8 cellular contexts compared by ENCODE assay signal in the genomic region with DNA sequence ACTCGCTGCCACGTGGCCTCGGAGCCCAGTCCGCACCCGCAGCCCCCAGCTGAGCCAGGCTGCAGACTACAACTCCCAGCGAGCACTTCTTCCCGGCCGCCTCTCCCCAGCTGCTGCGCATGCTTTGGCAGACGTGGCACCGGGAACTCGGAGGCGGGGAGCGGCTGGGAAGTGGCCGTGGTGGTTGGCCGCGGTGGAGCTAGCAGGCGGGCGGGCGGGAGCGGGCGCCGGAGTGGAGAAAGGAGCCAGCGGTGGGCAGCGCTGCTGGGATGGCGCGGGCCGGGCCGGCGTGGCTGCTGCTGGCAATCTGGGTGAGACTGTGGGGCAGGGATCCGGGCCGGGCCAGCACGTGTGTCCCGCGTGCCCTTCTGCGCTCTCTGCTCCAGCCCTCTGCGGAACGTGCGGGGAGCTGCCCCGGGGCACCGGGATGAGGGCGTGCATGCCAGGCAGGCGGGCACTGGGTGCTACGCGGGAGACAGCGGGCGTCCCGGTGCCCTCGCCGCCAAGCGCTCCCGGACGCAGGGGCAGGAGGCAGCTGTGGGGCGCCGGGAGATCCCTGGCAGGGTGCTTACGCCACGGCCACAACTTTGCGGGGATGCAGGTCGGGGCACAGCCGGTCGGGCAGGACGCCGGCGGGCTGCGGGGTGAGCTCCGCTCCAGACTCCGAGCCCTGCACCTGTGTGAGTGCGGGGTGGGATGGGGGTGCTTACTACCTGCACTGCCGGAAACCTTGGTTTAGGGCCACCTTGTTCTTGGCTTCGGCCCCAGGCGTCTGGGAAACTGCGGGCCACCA. TPM values are rescaled to one million over a fixed set of nuclear protein-coding genes. Genes with fewer than 3 reads are reported as not detected.
A peak's percentile ranks its signal among the peaks of the same experiment; 100 is the strongest.
DNase-seq lines count a peak whose midpoint lies in the region; ATAC-seq and TF ChIP-seq lines count a peak whose summit lies in the region.

A gene (plus strand): TSS at position 130 of the 793 bp plus-strand sequence. CDS start 140 bp downstream, at position 270.

- peak within 1 kb of the TSS; percentile 85 for H3K4me3 Mint-ChIP-seq in activated T-helper 2 cell treated with anti-CD3 and anti-CD28 coated beads, Interferon-gamma antibody, Interleukin-2, Interleukin-4, amounts not matched to agents 10 μg/mL and 5 μg/mL and 100 μg/mL, durations not matched to agents 14 hours and 24 hours and 36 hours (ENCODE audit: low read depth)
- H3K4me3 Mint-ChIP-seq in nephron progenitor cell, result peak within 1 kb of the TSS; percentile 84

- no peak within 1 kb of the TSS for H3K27ac ChIP-seq in Karpas-422 (ENCODE audit: low read length)
- peak within 1 kb of the TSS; percentile 86 to 92 (median 90) for H3K27ac ChIP-seq in stomach

- H3K36me3 ChIP-seq in Karpas-422 (ENCODE audit: insufficient read depth, low read length) (no peaks in the 10 kb centered on the region), stomach (no peaks in the 10 kb centered on the region)

- H3K4me1 ChIP-seq in Karpas-422 (ENCODE audit: low read length) (peaks cover 13% of the 10 kb centered on the region), stomach (peaks cover 29 to 57% (median 50%) of the 10 kb centered on the region in 4 donors)

- peaks cover 35% of the 10 kb centered on the region for H3K4me1 Mint-ChIP-seq in activated T-helper 2 cell treated with anti-CD3 and anti-CD28 coated beads, Interferon-gamma antibody, Interleukin-2, Interleukin-4, amounts not matched to agents 10 μg/mL and 5 μg/mL and 100 μg/mL, durations not matched to agents 14 hours and 24 hours and 36 hours (ENCODE audit: low read depth)
- peaks cover 42% of the 10 kb centered on the region for H3K4me1 Mint-ChIP-seq in nephron progenitor cell

- intact Hi-C loops in activated T-helper 2 cell treated with anti-CD3 and anti-CD28 coated beads, Interferon-gamma antibody, Interleukin-2, Interleukin-4, amounts not matched to agents 10 μg/mL and 5 μg/mL and 100 μg/mL, durations not matched to agents 14 hours and 24 hours and 36 hours (cut with micrococcal nuclease), result loop anchor here (5.0 kb wide), 1 partner anchor 135 kb away; a partner anchor contains a TSS
- intact Hi-C loops in stomach (cut with DNase I; ENCODE audit: low total_unique reads), result no loop called here

- TF ChIP-seq POLR2A in stomach (IDR thresholded peaks at IDR 0.05), result no peak

- peaks cover 3% of the 10 kb centered on the region for H3K36me3 Mint-ChIP-seq in activated T-helper 2 cell treated with anti-CD3 and anti-CD28 coated beads, Interferon-gamma antibody, Interleukin-2, Interleukin-4, amounts not matched to agents 10 μg/mL and 5 μg/mL and 100 μg/mL, durations not matched to agents 14 hours and 24 hours and 36 hours (ENCODE audit: low read depth)
- no peaks in the 10 kb centered on the region for H3K36me3 Mint-ChIP-seq in nephron progenitor cell (ENCODE audit: low read depth)

- peak within 1 kb of the TSS; percentile 74 for H3K9ac ChIP-seq in Karpas-422 (ENCODE audit: low read length)

- H3K9me2 ChIP-seq in Karpas-422 (replicated peaks; ENCODE audit: insufficient read depth, low read length), result no peaks in the 10 kb centered on the region

- DNase-seq in DMS79 treated with DMSO at 0.1 percent for 48 hours (lab: John Stamatoyannopoulos, UW) (peak; percentile 88), Karpas-422 (peak; percentile 89), RKO (ENCODE audit: low spot score) (peak; percentile 92), fibroblast of villous mesenchyme (ENCODE audit: low read depth) (peak; percentile 92), nephron progenitor cell (peak; percentile 91), stomach (peak; percentile 93)
- peak; percentile 57 for DNase-seq in activated T-helper 2 cell treated with anti-CD3 and anti-CD28 coated beads, Interferon-gamma antibody, Interleukin-2, Interleukin-4, amounts not matched to agents 10 μg/mL and 5 μg/mL and 100 μg/mL, durations not matched to agents 14 hours and 24 hours and 36 hours (ENCODE audit: low spot score)

- no peaks in the 10 kb centered on the region for H3K9me3 ChIP-seq in Karpas-422 (ENCODE audit: low read length)
- H3K9me3 ChIP-seq in stomach, result no peaks in the 10 kb centered on the region

- TF ChIP-seq EP300 in stomach (IDR thresholded peaks at IDR 0.05), result no peak

- peaks cover 7% of the 10 kb centered on the region for H3K27me3 Mint-ChIP-seq in activated T-helper 2 cell treated with anti-CD3 and anti-CD28 coated beads, Interferon-gamma antibody, Interleukin-2, Interleukin-4, amounts not matched to agents 10 μg/mL and 5 μg/mL and 100 μg/mL, durations not matched to agents 14 hours and 24 hours and 36 hours (ENCODE audit: low read depth)
- H3K27me3 Mint-ChIP-seq in nephron progenitor cell (ENCODE audit: low read depth, poor library complexity), result peaks cover 26% of the 10 kb centered on the region

- no peak for TF ChIP-seq CTCF in fibroblast of villous mesenchyme (IDR thresholded peaks at IDR 0.05; ENCODE audit: insufficient read depth, low read depth, low read length)
- no peak for TF ChIP-seq CTCF in nephron progenitor cell (IDR thresholded peaks at IDR 0.05)
- no peak for TF ChIP-seq CTCF in stomach (IDR thresholded peaks at IDR 0.05)

- peak within 1 kb of the TSS; percentile 84 for H2AFZ ChIP-seq in Karpas-422 (ENCODE audit: low read length)

- peak within 1 kb of the TSS; percentile 17 for H3K27ac Mint-ChIP-seq in activated T-helper 2 cell treated with anti-CD3 and anti-CD28 coated beads, Interferon-gamma antibody, Interleukin-2, Interleukin-4, amounts not matched to agents 10 μg/mL and 5 μg/mL and 100 μg/mL, durations not matched to agents 14 hours and 24 hours and 36 hours
- no peak within 1 kb of the TSS for H3K27ac Mint-ChIP-seq in nephron progenitor cell

- no peaks in the 10 kb centered on the region for H3K9me3 Mint-ChIP-seq in activated T-helper 2 cell treated with anti-CD3 and anti-CD28 coated beads, Interferon-gamma antibody, Interleukin-2, Interleukin-4, amounts not matched to agents 10 μg/mL and 5 μg/mL and 100 μg/mL, durations not matched to agents 14 hours and 24 hours and 36 hours
- H3K9me3 Mint-ChIP-seq in nephron progenitor cell, result peaks cover 5% of the 10 kb centered on the region

- ATAC-seq in GM21737 (IDR thresholded peaks at IDR 0.05; ENCODE audit: unreplicated experiment), result peak; percentile 79

- peaks cover 31% of the 10 kb centered on the region for H3K79me2 ChIP-seq in Karpas-422 (ENCODE audit: low read length)

- 0% methylated on average over 26 to 72 of the region's 72 CpGs for WGBS in stomach, 5 donors

- peak within 1 kb of the TSS; percentile 83 for H3K4me3 ChIP-seq in Karpas-422 (ENCODE audit: low read length)
- H3K4me3 ChIP-seq in fibroblast of villous mesenchyme (ENCODE audit: low read depth, low read length), result peak within 1 kb of the TSS; percentile 88
- H3K4me3 ChIP-seq in stomach, result peak within 1 kb of the TSS; percentile 65 to 95 (median 88)

- peak within 1 kb of the TSS; percentile 78 for H3K4me2 ChIP-seq in Karpas-422 (ENCODE audit: low read depth, low read length, poor library complexity, severe bottlenecking)

- H4K20me1 ChIP-seq in Karpas-422 (ENCODE audit: insufficient read depth, low read depth, low read length), result peaks cover 19% of the 10 kb centered on the region; the same call in 1 of the 2 replicates

- no peaks in the 10 kb centered on the region for H3K27me3 ChIP-seq in Karpas-422 (ENCODE audit: low read length)
- H3K27me3 ChIP-seq in stomach, result no peaks in the 10 kb centered on the region

RNA-seq across cellular contexts. Expression of the gene that starts here (rescaled TPM):
- 6.3 and 7.9 TPM in 2 replicates for total RNA-seq in Karpas-422 (2014; rRNA removed; shearing (Covaris generic); ENCODE audit: low replicate concordance)
- 29.0 and 32.3 TPM in 2 replicates for total RNA-seq in activated T-helper 2 cell treated with anti-CD3 and anti-CD28 coated beads, Interferon-gamma antibody, Interleukin-2, Interleukin-4, amounts not matched to agents 10 μg/mL and 5 μg/mL and 100 μg/mL, durations not matched to agents 14 hours and 24 hours and 36 hours
- 42.2 and 43.6 TPM in 2 replicates for total RNA-seq in fibroblast of villous mesenchyme
- total RNA-seq in stomach, result 10 to 100 TPM; 23.2 to 75.3 (median 65.2) TPM
- polyA plus RNA-seq in stomach, result 10 to 100 TPM; 13.9 to 32.7 (median 18.2) TPM
